Comparison of ENCODE assay signal across 34 cellular contexts in genomic region chr22:39225591-39225990, GRCh38. TPM values are rescaled to one million over a fixed set of nuclear protein-coding genes. Genes with fewer than 3 reads are reported as not detected.
DNase-seq lines count a peak whose midpoint lies in the region; ATAC-seq, FAIRE-seq and TF ChIP-seq lines count a peak whose summit lies in the region.
"Had no signal": no experiment of that assay in that cellular context is flagged by ENCODE, and none has a peak within 500 bp of the region (broad histone marks: within the 10 kb centered on the region; RNA-seq: fewer than 3 reads in every experiment).

No MANE protein-coding gene starts in this region.

- DNase-seq in Right ventricle myocardium inferior (ENCODE audit: missing footprints) (peak; percentile 42), left cardiac atrium (no peak), kidney (peak; percentile 18), osteoblast (ENCODE audit: insufficient read length, low spot score, missing footprints) (peak; percentile 22), substantia nigra (lab: John Stamatoyannopoulos, UW) (no peak)
- no peak for DNase-seq in CD4-positive, alpha-beta memory T cell
- DNase-seq: 8988T; ACHN; AML-193; BE2C; C1 segment of cervical spinal cord; Caco-2; Calu3; CD4-positive, alpha-beta T cell; CD4-positive, CD25-positive, alpha-beta regulatory T cell; CD8-positive, alpha-beta memory T cell; CD8-positive, alpha-beta T cell; COR-L47; DMS 273 treated with DMSO at 0.1 percent for 48 hours; DMS153; DMS53; DMS79; DMS79 treated with DMSO at 0.1 percent for 48 hours; DND-41; EL had no signal

- peaks cover 0 to 6% (median 3%) of the 10 kb centered on the region in 4 donors for H3K4me1 Mint-ChIP-seq in CD4-positive, alpha-beta memory T cell

- peaks cover 49 to 58% of the 10 kb centered on the region in 2 donors for H3K36me3 Mint-ChIP-seq in CD4-positive, alpha-beta memory T cell
- H3K36me3 Mint-ChIP-seq: CD14-positive monocyte had no signal

- H3K9me3 Mint-ChIP-seq in CD4-positive, alpha-beta memory T cell, result peaks cover 0 to 3% (median 0%) of the 10 kb centered on the region in 8 donors
- H3K9me3 Mint-ChIP-seq: CD4-positive, alpha-beta T cell; CD8-positive, alpha-beta memory T cell; CD8-positive, alpha-beta T cell had no signal

- CTCF ChIA-PET in CD4-positive, alpha-beta memory T cell (lab: Charles Lee; ENCODE audit: partially characterized antibody), result no interaction called here

- H3K79me2 ChIP-seq in osteoblast (ENCODE audit: insufficient read depth, low read length), result no peaks in the 10 kb centered on the region

- peaks cover 18 to 32% of the 10 kb centered on the region in 2 donors for H3K36me3 ChIP-seq in kidney (ENCODE audit: control insufficient read depth in 1 of 2, insufficient read depth in 2 of 2, low read length in 2 of 2)
- no peaks in the 10 kb centered on the region for H3K36me3 ChIP-seq in osteoblast (ENCODE audit: insufficient read depth, low read length)
- H3K36me3 ChIP-seq in CD4-positive, alpha-beta memory T cell (ENCODE audit: insufficient read depth, low read length), result peaks cover 12% of the 10 kb centered on the region
- H3K36me3 ChIP-seq: BE2C; BLaER1; BLaER1 treated with 17β-estradiol and CSF1 and Interleukin-3, amounts not matched to agents 10 nM and 100 nM had no signal

- no peak overlapping the region for H2AFZ ChIP-seq in osteoblast (ENCODE audit: low read length)

- TF ChIP-seq CTCF in kidney (IDR thresholded peaks at IDR 0.05; ENCODE audit: borderline replicate concordance, extremely low read depth, insufficient read depth) (no peak), osteoblast (IDR thresholded peaks at IDR 0.05; ENCODE audit: extremely low read depth, low read depth, low read length) (no peak)

- peaks cover 0 to 2% of the 10 kb centered on the region in 2 donors for H3K27me3 Mint-ChIP-seq in CD4-positive, alpha-beta memory T cell

- H3K9me3 ChIP-seq in kidney (ENCODE audit: control insufficient read depth in 1 of 2, low read length in 2 of 2), result no peaks in the 10 kb centered on the region
- H3K9me3 ChIP-seq in osteoblast (ENCODE audit: low read depth, low read length), result no peaks in the 10 kb centered on the region
- H3K9me3 ChIP-seq in CD4-positive, alpha-beta memory T cell (ENCODE audit: control insufficient read depth in 1 of 2, low read length in 2 of 2), result no peaks in the 10 kb centered on the region
- H3K9me3 ChIP-seq: A549, BE2C, BLaER1, Caco-2 had no signal

- POLR2A ChIA-PET in CD4-positive, alpha-beta memory T cell (lab: Charles Lee; ENCODE audit: partially characterized antibody), result interaction anchor here (0.9 kb wide), 1 partner anchor 51 kb away, joined by 3 read pairs; no protein-coding TSS in a partner anchor

- no peak for ATAC-seq in Right ventricle myocardium inferior
- no peak for ATAC-seq in left cardiac atrium
- ATAC-seq: A549; CD8-positive, alpha-beta T cell had no signal

- H3K4me2 ChIP-seq in osteoblast (ENCODE audit: insufficient read depth, low read length), result no peak overlapping the region
- H3K4me2 ChIP-seq: A549; BLaER1; BLaER1 treated with 17β-estradiol and CSF1 and Interleukin-3, amounts not matched to agents 10 nM and 100 nM had no signal

- no peak overlapping the region for H3K27ac Mint-ChIP-seq in CD4-positive, alpha-beta memory T cell
- H3K27ac Mint-ChIP-seq: B cell; CD14-positive monocyte; CD4-positive, alpha-beta T cell; CD4-positive, CD25-positive, alpha-beta regulatory T cell; CD8-positive, alpha-beta T cell had no signal

- H3K27ac ChIP-seq in kidney (ENCODE audit: low read depth in 2 of 2, low read length in 2 of 2) (no peak overlapping the region), osteoblast (ENCODE audit: low read depth, low read length) (no peak overlapping the region), substantia nigra (ENCODE audit: low read depth, low read length, poor library complexity, severe bottlenecking) (no peak overlapping the region)
- H3K27ac ChIP-seq in CD4-positive, alpha-beta memory T cell (ENCODE audit: low read depth, low read length), result no peak overlapping the region
- H3K27ac ChIP-seq: 22Rv1; A549; BLaER1; BLaER1 treated with 17β-estradiol and CSF1 and Interleukin-3, amounts not matched to agents 10 nM and 100 nM; C4-2B had no signal

- H4K20me1 ChIP-seq in osteoblast (ENCODE audit: insufficient read depth, low read length), result no peaks in the 10 kb centered on the region

- peaks cover 0 to 3% of the 10 kb centered on the region in 2 donors for H3K4me1 ChIP-seq in kidney (ENCODE audit: control insufficient read depth in 1 of 2, insufficient read depth in 1 of 2, low read depth in 1 of 2, low read length in 2 of 2)
- no peaks in the 10 kb centered on the region for H3K4me1 ChIP-seq in osteoblast (ENCODE audit: insufficient read depth, low read length)
- H3K4me1 ChIP-seq in CD4-positive, alpha-beta memory T cell (ENCODE audit: insufficient read depth, low read length), result no peaks in the 10 kb centered on the region
- H3K4me1 ChIP-seq: BE2C, Caco-2 had no signal

- no peak overlapping the region for H3K4me3 Mint-ChIP-seq in CD4-positive, alpha-beta memory T cell
- H3K4me3 Mint-ChIP-seq: B cell; CD4-positive, alpha-beta T cell; CD4-positive, CD25-positive, alpha-beta regulatory T cell; CD8-positive, alpha-beta memory T cell; CD8-positive, alpha-beta T cell had no signal

- no peak for FAIRE-seq in kidney (lab: Jason Lieb, UNC)
- FAIRE-seq: A204.1, A549, D721Med had no signal

- no peak overlapping the region for H3K9ac ChIP-seq in kidney (ENCODE audit: low read length in 2 of 2)
- H3K9ac ChIP-seq: BLaER1; BLaER1 treated with 17β-estradiol and CSF1 and Interleukin-3, amounts not matched to agents 10 nM and 100 nM had no signal

- H3K4me3 ChIP-seq in kidney (ENCODE audit: low read length in 2 of 2), result no peak overlapping the region
- no peak overlapping the region for H3K4me3 ChIP-seq in osteoblast (ENCODE audit: insufficient read depth, low read length)
- no peak overlapping the region for H3K4me3 ChIP-seq in CD4-positive, alpha-beta memory T cell (ENCODE audit: low read length in 2 of 2)
- H3K4me3 ChIP-seq: A549; BLaER1; BLaER1 treated with 17β-estradiol and CSF1 and Interleukin-3, amounts not matched to agents 10 nM and 100 nM had no signal

- H3K27me3 ChIP-seq in osteoblast (ENCODE audit: insufficient read depth, low read length), result peaks cover 30% of the 10 kb centered on the region
- H3K27me3 ChIP-seq in CD4-positive, alpha-beta memory T cell (ENCODE audit: insufficient read depth, low read length), result no peaks in the 10 kb centered on the region
- H3K27me3 ChIP-seq: BE2C had no signal

- intact Hi-C loops in Right ventricle myocardium inferior (cut with DNase I), result no loop called here
- intact Hi-C loops in left cardiac atrium (cut with DNase I), result no loop called here
- intact Hi-C loops in kidney (cut with DNase I), result no loop called here
- intact Hi-C loops in CD4-positive, alpha-beta memory T cell (cut with micrococcal nuclease), result no loop called here

RNA-seq across cellular contexts. Expression of gene PDGFB, which starts 19.2 kb away (rescaled TPM):
- total RNA-seq in Right ventricle myocardium inferior (19.7 TPM), left cardiac atrium (10 to 100 TPM; 17.5 to 51.2 TPM), kidney (14.2 TPM), osteoblast (under 0.01 TPM in 1 of 2 replicates, not detected in the other)
- 10.4 TPM for polyA plus RNA-seq in kidney (ENCODE audit: insufficient read depth, low read depth, low replicate concordance)
- 10 to 100 TPM; 15.7 to 16.9 TPM for total RNA-seq in CD4-positive, alpha-beta memory T cell
- polyA plus RNA-seq in CD4-positive, alpha-beta memory T cell, result 10 to 100 TPM in 1 of 2 donors, 1 to 10 TPM in 1; 6.8 to 11.4 TPM
- total RNA-seq: B cell had no signal
- polyA plus RNA-seq: CD14-positive monocyte had no signal

Comparison
In these comparisons a context has a peak if more than half of its experiments do, and no peak if none do; other contexts are left out.
1. DNase-seq: peak in Right ventricle myocardium inferior (single experiment), kidney (single experiment) and osteoblast (single experiment); none in left cardiac atrium (single experiment), substantia nigra (0 of 49) and CD4-positive, alpha-beta memory T cell (0 of 5).
2. RNA of gene PDGFB, which starts 19.2 kb away (total RNA-seq): 17.5 to 51.2 TPM in left cardiac atrium, 19.7 TPM in Right ventricle myocardium inferior (single experiment), 15.7 to 16.9 TPM in CD4-positive, alpha-beta memory T cell and 14.2 TPM in kidney (single experiment); under 0.01 TPM in osteoblast; every median in the first group is over 10 times any median in the second.